ENCODE assay signal across 13 cellular contexts in genomic region chr3:109852283-109852682, GRCh38.
"Had no signal": no experiment of that assay in that cellular context is flagged by ENCODE, and none has a peak within 500 bp of the region (broad histone marks: within the 10 kb centered on the region; RNA-seq: fewer than 3 reads in every experiment).

No MANE protein-coding gene starts in this region.

- ATAC-seq: heart right ventricle, left lung had no signal

- H3K27me3 ChIP-seq: ascending aorta, esophagus muscularis mucosa, heart right ventricle, left lung, spleen, thyroid gland had no signal

- H3K27ac Mint-ChIP-seq: activated naive CD4-positive, alpha-beta T cell treated with anti-CD3 and anti-CD28 coated beads for 36 hours; activated T-helper 2 cell treated with anti-CD3 and anti-CD28 coated beads, Interferon-gamma antibody, Interleukin-2, Interleukin-4, amounts not matched to agents 10 μg/mL and 5 μg/mL and 100 μg/mL, durations not matched to agents 14 hours and 24 hours and 36 hours had no signal

- H3K4me3 Mint-ChIP-seq: activated naive CD4-positive, alpha-beta T cell treated with anti-CD3 and anti-CD28 coated beads for 36 hours had no signal

- DNase-seq: activated naive CD4-positive, alpha-beta T cell treated with anti-CD3 and anti-CD28 coated beads for 36 hours; effector CD4-positive, alpha-beta T cell; heart right ventricle; left lung; mammary epithelial cell; midbrain; retina; spleen; stimulated activated naive CD4-positive, alpha-beta T cell; thyroid gland had no signal

- H3K36me3 ChIP-seq: ascending aorta, esophagus muscularis mucosa, heart right ventricle, left lung, spleen, thyroid gland had no signal

- H3K27ac ChIP-seq: ascending aorta, esophagus muscularis mucosa, heart right ventricle, left lung, spleen, thyroid gland had no signal

- H3K9me3 ChIP-seq: thyroid gland had no signal

- H3K4me3 ChIP-seq: ascending aorta, esophagus muscularis mucosa, heart right ventricle, left lung, spleen, thyroid gland had no signal

- H3K4me1 ChIP-seq: ascending aorta, esophagus muscularis mucosa, left lung, spleen, thyroid gland had no signal
